ENCODE assay signal across 15 cellular contexts in genomic region chr6:118383924-118384323, GRCh38.
DNase-seq lines count a peak whose midpoint lies in the region; ATAC-seq and TF ChIP-seq lines count a peak whose summit lies in the region.
"Had no signal": no experiment of that assay in that cellular context is flagged by ENCODE, and none has a peak within 500 bp of the region (broad histone marks: within the 10 kb centered on the region; RNA-seq: fewer than 3 reads in every experiment).

No MANE protein-coding gene starts in this region.

- DNase-seq in EH (ENCODE audit: low read depth) (peak; percentile 11), RPMI7951 (ENCODE audit: low read depth) (peak; percentile 13), fibroblast of mammary gland (ENCODE audit: low read depth) (peak; percentile 26), medulla oblongata (ENCODE audit: extremely low spot score) (no peak), endothelial cell (ENCODE audit: low spot score) (no peak)
- DNase-seq: AML-193; Caco-2; CD8-positive, alpha-beta memory T cell; DND-41; GF-D8; H7 had no signal

- H3K9me3 Mint-ChIP-seq in endothelial cell (ENCODE audit: unreplicated experiment): no peaks in the 10 kb centered on the region

- ATAC-seq in HG03039 (IDR thresholded peaks at IDR 0.05; ENCODE audit: unreplicated experiment): no peak
- no peak for ATAC-seq in GM21786 (IDR thresholded peaks at IDR 0.05; ENCODE audit: unreplicated experiment)
- ATAC-seq: GM23338 had no signal

- H3K27me3 Mint-ChIP-seq in endothelial cell (ENCODE audit: unreplicated experiment): no peaks in the 10 kb centered on the region

- TF ChIP-seq CTCF in fibroblast of mammary gland (conservative IDR thresholded peaks at IDR 0.05; ENCODE audit: control insufficient read depth, insufficient read depth, low read depth, low read length) (no peak), endothelial cell (IDR thresholded peaks at IDR 0.05; ENCODE audit: unreplicated experiment) (no peak)

- no peak overlapping the region for H3K27ac Mint-ChIP-seq in endothelial cell (ENCODE audit: unreplicated experiment)
- H3K27ac Mint-ChIP-seq: CD8-positive, alpha-beta memory T cell; GM23338 had no signal

- no peaks in the 10 kb centered on the region for H3K36me3 Mint-ChIP-seq in endothelial cell (ENCODE audit: low read depth, unreplicated experiment)

- no peaks in the 10 kb centered on the region for H3K4me1 Mint-ChIP-seq in endothelial cell (ENCODE audit: unreplicated experiment)
- H3K4me1 Mint-ChIP-seq: CD8-positive, alpha-beta memory T cell; GM23338 had no signal

- H3K4me3 ChIP-seq in fibroblast of mammary gland (ENCODE audit: control insufficient read depth, low read depth, low read length): no peak overlapping the region
- H3K4me3 ChIP-seq: BLaER1, GM23338 had no signal

- no peak overlapping the region for H3K4me3 Mint-ChIP-seq in endothelial cell (ENCODE audit: unreplicated experiment)
- H3K4me3 Mint-ChIP-seq: CD8-positive, alpha-beta memory T cell; GM23338 had no signal

Comparison
In these comparisons a context has a peak if more than half of its experiments do, and no peak if none do; other contexts are left out.
1. DNase-seq: peak in EH (single experiment), RPMI7951 (single experiment) and fibroblast of mammary gland (single experiment); none in medulla oblongata (single experiment) and endothelial cell (single experiment).